Comparison of ENCODE assay signal across 9 cellular contexts in genomic region chr6:13538084-13538483, GRCh38. TPM values are rescaled to one million over a fixed set of nuclear protein-coding genes. Genes with fewer than 3 reads are reported as not detected.
A peak's percentile ranks its signal among the peaks of the same experiment; 100 is the strongest.
DNase-seq lines count a peak whose midpoint lies in the region; ATAC-seq and TF ChIP-seq lines count a peak whose summit lies in the region.
"Had no signal": no experiment of that assay in that cellular context is flagged by ENCODE, and none has a peak within 500 bp of the region (broad histone marks: within the 10 kb centered on the region; RNA-seq: fewer than 3 reads in every experiment).

No MANE protein-coding gene starts in this region.

- H3K4me1 Mint-ChIP-seq in chondrocyte (ENCODE audit: low read depth) = no peaks in the 10 kb centered on the region

- no peak overlapping the region for H3K27ac Mint-ChIP-seq in chondrocyte (ENCODE audit: unreplicated experiment)

- ATAC-seq in lung (ENCODE audit: insufficient read depth, low FRiP score) (peak; percentile 47), GM21576 (IDR thresholded peaks at IDR 0.05; ENCODE audit: unreplicated experiment) (no peak), HG02571 (IDR thresholded peaks at IDR 0.05; ENCODE audit: unreplicated experiment) (no peak), HG03432 (IDR thresholded peaks at IDR 0.05; ENCODE audit: unreplicated experiment) (no peak)

- no peak overlapping the region for H3K4me3 ChIP-seq in lung
- H3K4me3 ChIP-seq: SJCRH30 had no signal

- no peaks in the 10 kb centered on the region for H3K9me3 Mint-ChIP-seq in chondrocyte (ENCODE audit: low read depth)

- no peak overlapping the region for H3K4me3 Mint-ChIP-seq in chondrocyte (ENCODE audit: unreplicated experiment)

- CTCF ChIA-PET in GM10248 (lab: Yijun Ruan, JAX) = interaction anchor here (0.7 to 2.3 kb wide), 22 partner anchors 8 to 207 kb away, joined by 3 to 21 read pairs (median 4); partner anchors contain the start of genes GFOD1 and SIRT5

- H3K36me3 ChIP-seq in lung (ENCODE audit: control insufficient read depth in 2 of 2, insufficient read depth in 2 of 2, low read length in 2 of 2) = no peaks in the 10 kb centered on the region
- H3K36me3 ChIP-seq: SJCRH30 had no signal

- POLR2A ChIA-PET in GM10248 (lab: Yijun Ruan, JAX) = no interaction called here

- H3K9me3 ChIP-seq in lung (ENCODE audit: control insufficient read depth in 2 of 2, insufficient read depth in 1 of 2, low read length in 1 of 2) = no peaks in the 10 kb centered on the region
- H3K9me3 ChIP-seq: SJCRH30 had no signal

- no peaks in the 10 kb centered on the region for H3K27me3 ChIP-seq in lung (ENCODE audit: control insufficient read depth, insufficient read depth)
- H3K27me3 ChIP-seq: SJCRH30 had no signal

- peaks cover 0 to 1% of the 10 kb centered on the region in 2 donors for H3K4me1 ChIP-seq in lung (ENCODE audit: control insufficient read depth in 2 of 2, insufficient read depth in 2 of 2, low read length in 2 of 2)
- H3K4me1 ChIP-seq: SJCRH30 had no signal

- 62 to 74% methylated on average over 2 of the region's 2 CpGs for WGBS in lung, 2 donors

- H3K27me3 Mint-ChIP-seq in chondrocyte (ENCODE audit: low read depth) = peaks cover 3% of the 10 kb centered on the region

- TF ChIP-seq CTCF in GM10248 (IDR thresholded peaks at IDR 0.05; ENCODE audit: control extremely low read depth, extremely low read depth, low read depth, missing control alignments) (peak; percentile 16), chondrocyte (IDR thresholded peaks at IDR 0.05) (peak; percentile 79), lung (IDR thresholded peaks at IDR 0.05; ENCODE audit: control extremely low read depth, extremely low read depth) (peak; percentile 30)

- DNase-seq in GM10248 (ENCODE audit: extremely low spot score) = peak; percentile 60
- DNase-seq in MV-4-11 (lab: John Stamatoyannopoulos, UW) = peak; percentile 22
- no peak for DNase-seq in chondrocyte (ENCODE audit: low spot score)
- no peak for DNase-seq in lung (ENCODE audit: low spot score)
- no peak for DNase-seq in NCI-H345 treated with DMSO at 0.1 percent for 48 hours (lab: John Stamatoyannopoulos, UW; ENCODE audit: unreplicated experiment)

- no peak overlapping the region for H3K27ac ChIP-seq in lung (ENCODE audit: low read depth in 1 of 2, low read length in 1 of 2)
- H3K27ac ChIP-seq: SJCRH30 had no signal

- no peaks in the 10 kb centered on the region for H3K36me3 Mint-ChIP-seq in chondrocyte (ENCODE audit: low read depth)

RNA-seq across cellular contexts. Expression of gene SIRT5, which starts 36.3 kb away (rescaled TPM):
- 8.0 to 9.6 TPM (median 8.6 TPM) in 3 replicates for total RNA-seq in chondrocyte
- total RNA-seq in lung = 10 to 100 TPM in 1 of 2 donors, 1 to 10 TPM in 1; 9.8 to 11.3 TPM
- 1 to 10 TPM; 5.9 to 6.3 TPM for polyA plus RNA-seq in lung

RNA-seq across cellular contexts. Expression of gene GFOD1, which starts 50.7 kb away (rescaled TPM):
- total RNA-seq in chondrocyte (2.0 to 3.1 TPM (median 2.1 TPM) in 3 replicates), lung (10 to 100 TPM; 10.2 to 22.8 TPM)
- polyA plus RNA-seq in lung = 1 to 10 TPM; 4.0 to 5.6 TPM

Comparison
In these comparisons a context has a peak if more than half of its experiments do, and no peak if none do; other contexts are left out.
1. DNase-seq: peak in GM10248 (single experiment) and MV-4-11 (single experiment); none in chondrocyte (single experiment), lung (single experiment) and NCI-H345 treated with DMSO at 0.1 percent for 48 hours (single experiment).
2. CTCF ChIP-seq: peak in every context shown above with its lines; median percentile 79 in chondrocyte; 30 in lung; 16 in GM10248.